ENCODE assay signal across 15 cellular contexts in the genomic region with DNA sequence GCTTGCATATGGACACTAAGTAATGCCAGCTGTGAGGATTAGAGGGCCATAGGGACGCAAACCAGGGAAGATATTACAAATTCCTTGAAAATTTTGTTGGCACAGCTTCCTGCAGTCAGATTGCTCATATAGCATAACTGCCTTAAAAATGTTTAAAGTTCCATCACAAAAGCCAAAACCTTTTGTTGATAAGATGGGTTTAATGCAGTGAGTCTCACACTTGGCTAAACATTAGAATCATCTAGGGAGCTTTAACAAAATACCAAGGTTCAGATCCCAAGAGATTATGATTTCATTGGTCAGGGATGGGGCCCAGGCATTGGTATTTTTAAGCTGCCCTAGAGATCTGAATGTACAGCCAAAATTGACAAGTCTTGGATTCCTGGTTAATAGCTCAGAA.
DNase-seq lines count a peak whose midpoint lies in the region; ATAC-seq and TF ChIP-seq lines count a peak whose summit lies in the region.
"Had no signal": no experiment of that assay in that cellular context is flagged by ENCODE, and none has a peak within 500 bp of the region (broad histone marks: within the 10 kb centered on the region; RNA-seq: fewer than 3 reads in every experiment).

No MANE protein-coding gene starts in this region.

- H3K79me2 ChIP-seq in GM23248 (ENCODE audit: insufficient read depth) (no peaks in the 10 kb centered on the region), smooth muscle cell (ENCODE audit: low read depth) (no peaks in the 10 kb centered on the region)

- DNase-seq in GM23248 = peak; percentile 57
- peak; percentile 62 for DNase-seq in astrocyte of the spinal cord (ENCODE audit: low read depth, low spot score)
- DNase-seq in fibroblast of the aortic adventitia (ENCODE audit: low read depth) = peak; percentile 85
- no peak for DNase-seq in smooth muscle cell (lab: John Stamatoyannopoulos, UW; ENCODE audit: unreplicated experiment)
- no peak for DNase-seq in GM13977 (ENCODE audit: low spot score)
- DNase-seq: NCI-H1436; NCI-H2029 treated with DMSO at 0.1 percent for 48 hours; NCI-H524; NK-92 treated with Interleukin-12 subunit alpha and Interleukin-12 subunit beta, amount 100 ng/mL, for 24 hours; OCI-M1 had no signal

- no peaks in the 10 kb centered on the region for H3K9me2 ChIP-seq in GM23248 (ENCODE audit: insufficient read depth)

- H2AFZ ChIP-seq in GM23248 (no peak overlapping the region), smooth muscle cell (ENCODE audit: low read depth) (no peak overlapping the region)

- 28 to 37% methylated on average over 1 of the region's 1 CpG for WGBS in GM23248 (ENCODE audit: low coverage in 1 of 2, low lambda C conversion rate in 2 of 2, missing lambda C conversion rate in 2 of 2), 2 experiments
- 35% methylated on average over 1 of the region's 1 CpG for WGBS in smooth muscle cell (ENCODE audit: low lambda C conversion rate)

- 0 out of 2 replicates have a peak, but pooled peaks cover 5% of the 10 kb centered on the region for H3K4me1 ChIP-seq in GM23248 (ENCODE audit: insufficient read depth)
- no peaks in the 10 kb centered on the region for H3K4me1 ChIP-seq in smooth muscle cell (ENCODE audit: low read depth)
- H3K4me1 ChIP-seq: BLaER1 treated with 17β-estradiol and CSF1 and Interleukin-3, amounts not matched to agents 10 nM and 100 nM had no signal

- H3K4me3 ChIP-seq in GM23248 (no peak overlapping the region), astrocyte of the spinal cord (ENCODE audit: low read depth, low read length) (no peak overlapping the region), fibroblast of the aortic adventitia (ENCODE audit: low read depth, low read length) (no peak overlapping the region), smooth muscle cell (no peak overlapping the region)
- H3K4me3 ChIP-seq: BLaER1 treated with 17β-estradiol and CSF1 and Interleukin-3, amounts not matched to agents 10 nM and 100 nM had no signal

- H3K9ac ChIP-seq in GM23248 = no peak overlapping the region
- no peak overlapping the region for H3K9ac ChIP-seq in smooth muscle cell (ENCODE audit: low read depth)
- H3K9ac ChIP-seq: BLaER1 treated with 17β-estradiol and CSF1 and Interleukin-3, amounts not matched to agents 10 nM and 100 nM had no signal

- H3K4me2 ChIP-seq in GM23248 (ENCODE audit: unreplicated experiment) = peak overlapping the region; percentile 6
- H3K4me2 ChIP-seq in smooth muscle cell = peak overlapping the region; percentile 6
- H3K4me2 ChIP-seq: BLaER1 treated with 17β-estradiol and CSF1 and Interleukin-3, amounts not matched to agents 10 nM and 100 nM had no signal

- in situ Hi-C loops in GM23248 (cut with MboI) (no loop called here), astrocyte of the spinal cord (cut with HindIII; ENCODE audit: low sequenced_read_pairs) (no loop called here), GM13977 (cut with MboI; ENCODE audit: low pct_unique_long_range_greater_than_20kb, low sequenced_read_pairs, unreplicated experiment) (no loop called here)

- H3K9me3 ChIP-seq in GM23248 (ENCODE audit: low read depth) = no peaks in the 10 kb centered on the region
- H3K9me3 ChIP-seq in smooth muscle cell (replicated peaks; ENCODE audit: low read depth) = no peaks in the 10 kb centered on the region
- H3K9me3 ChIP-seq: BLaER1 treated with 17β-estradiol and CSF1 and Interleukin-3, amounts not matched to agents 10 nM and 100 nM had no signal

- H3K27me3 ChIP-seq in GM23248 (replicated peaks; ENCODE audit: insufficient read depth) = no peaks in the 10 kb centered on the region
- no peaks in the 10 kb centered on the region for H3K27me3 ChIP-seq in smooth muscle cell (ENCODE audit: low read depth)
- H3K27me3 ChIP-seq: BLaER1 treated with 17β-estradiol and CSF1 and Interleukin-3, amounts not matched to agents 10 nM and 100 nM had no signal

- H3K36me3 ChIP-seq in GM23248 (ENCODE audit: low read depth) (no peaks in the 10 kb centered on the region), smooth muscle cell (ENCODE audit: low read depth) (no peaks in the 10 kb centered on the region)
- H3K36me3 ChIP-seq: BLaER1 treated with 17β-estradiol and CSF1 and Interleukin-3, amounts not matched to agents 10 nM and 100 nM had no signal

- ATAC-seq in HG02884 (IDR thresholded peaks at IDR 0.05; ENCODE audit: unreplicated experiment) (no peak), GM18907 (IDR thresholded peaks at IDR 0.05; ENCODE audit: unreplicated experiment) (no peak), GM18909 (IDR thresholded peaks at IDR 0.05; ENCODE audit: poor library complexity, unreplicated experiment) (no peak)
- ATAC-seq: HCT116 had no signal

- no peak for TF ChIP-seq CTCF in astrocyte of the spinal cord (IDR thresholded peaks at IDR 0.05; ENCODE audit: low read depth, low read length)
- TF ChIP-seq CTCF in fibroblast of the aortic adventitia (IDR thresholded peaks at IDR 0.05; ENCODE audit: insufficient read depth, low read length) = no peak
- no peak for TF ChIP-seq CTCF in smooth muscle cell (IDR thresholded peaks at IDR 0.05; ENCODE audit: borderline replicate concordance, insufficient read depth, poor library complexity, severe bottlenecking)
- no peak for TF ChIP-seq CTCF in GM13977 (IDR thresholded peaks at IDR 0.05; ENCODE audit: extremely low read depth, insufficient read depth, missing control alignments)

- H3K27ac ChIP-seq in GM23248 (no peak overlapping the region), smooth muscle cell (ENCODE audit: low read depth) (no peak overlapping the region)
- H3K27ac ChIP-seq: BLaER1 treated with 17β-estradiol and CSF1 and Interleukin-3, amounts not matched to agents 10 nM and 100 nM had no signal

- H4K20me1 ChIP-seq in GM23248 (ENCODE audit: insufficient read depth) = no peaks in the 10 kb centered on the region
- no peaks in the 10 kb centered on the region for H4K20me1 ChIP-seq in smooth muscle cell (ENCODE audit: low read depth)
- H4K20me1 ChIP-seq: BLaER1 treated with 17β-estradiol and CSF1 and Interleukin-3, amounts not matched to agents 10 nM and 100 nM had no signal

- peaks cover 5% of the 10 kb centered on the region; the same call in 1 of the 2 replicates for H3F3A ChIP-seq in GM23248 (ENCODE audit: insufficient read depth)
- no peaks in the 10 kb centered on the region for H3F3A ChIP-seq in smooth muscle cell (ENCODE audit: low read depth)

Comparison
In these comparisons a context has a peak if more than half of its experiments do, and no peak if none do; other contexts are left out.
1. DNase-seq: peak in GM23248 (single experiment), astrocyte of the spinal cord (single experiment) and fibroblast of the aortic adventitia (single experiment); none in smooth muscle cell (single experiment) and GM13977 (single experiment).